8 cellular contexts compared by ENCODE assay signal in the genomic region with DNA sequence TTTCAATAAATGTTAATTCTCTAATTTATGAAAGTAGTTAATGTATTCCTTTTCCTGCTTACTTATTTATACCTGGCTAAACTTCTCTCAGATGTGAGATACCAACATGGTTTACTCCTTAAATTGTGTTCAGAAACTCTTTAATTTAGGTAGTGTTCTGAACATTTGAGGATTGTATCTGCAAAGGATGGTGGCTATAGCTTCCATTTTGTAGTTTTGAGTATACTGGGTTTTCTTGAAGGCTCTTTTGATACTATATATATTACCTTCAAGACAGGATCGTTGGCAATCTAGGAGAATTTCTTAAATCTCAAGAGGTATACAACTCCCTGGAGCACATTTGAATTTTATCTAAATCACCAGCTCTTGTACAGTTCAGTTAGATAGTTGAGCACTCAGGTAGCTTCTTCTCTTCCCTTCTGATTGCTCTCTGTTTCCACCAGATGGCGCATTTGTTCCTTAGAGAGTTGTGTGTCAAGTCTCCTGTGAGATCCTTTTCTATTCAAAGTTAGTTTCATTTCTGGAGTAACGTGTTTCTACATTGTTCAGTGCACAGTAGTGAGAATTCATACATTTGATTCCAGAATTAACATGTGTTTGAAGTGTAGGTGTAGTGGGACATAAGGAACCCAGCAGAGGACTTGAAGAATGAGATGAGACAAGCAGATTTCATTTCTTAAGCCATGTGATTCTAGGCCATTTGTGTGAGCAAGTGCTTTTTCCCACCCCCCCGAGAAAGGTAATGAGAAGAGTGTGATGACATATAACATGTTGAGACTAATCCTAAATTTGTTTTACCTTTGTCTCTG.
DNase-seq lines count a peak whose midpoint lies in the region; ATAC-seq, FAIRE-seq and TF ChIP-seq lines count a peak whose summit lies in the region.
"Not testable (repeated sequence)": the region's sequence is repeated elsewhere in the genome, so short reads cannot be mapped to it uniquely, and the experiment has no call there.

No MANE protein-coding gene starts in this region.

- CTCF ChIA-PET in activated B cell treated with CpG ODN at 0.5 μM for 24 hours (lab: Charles Lee) = interaction anchor here (0.8 to 1.2 kb wide), 6 partner anchors 11 to 854 kb away, joined by 3 to 8 read pairs (median 4); no protein-coding TSS in a partner anchor

- not testable (repeated sequence) for H3K27me3 Mint-ChIP-seq in activated B cell treated with CpG ODN at 0.5 μM for 24 hours; chondrocyte (ENCODE audit: low read depth)

- H3K27ac Mint-ChIP-seq in activated B cell treated with CpG ODN at 0.5 μM for 24 hours (peak overlapping the region; percentile 32), chondrocyte (ENCODE audit: unreplicated experiment) (peak overlapping the region; percentile 91)

- not testable (repeated sequence) for H3K9me3 Mint-ChIP-seq in activated B cell treated with CpG ODN at 0.5 μM for 24 hours; chondrocyte (ENCODE audit: low read depth)

- H3K4me3 Mint-ChIP-seq in activated B cell treated with CpG ODN at 0.5 μM for 24 hours (peak overlapping the region; percentile 12), chondrocyte (ENCODE audit: unreplicated experiment) (peak overlapping the region; percentile 58)

- TF ChIP-seq CTCF in activated B cell treated with CpG ODN at 0.5 μM for 24 hours (IDR thresholded peaks at IDR 0.05) (peak; percentile 48), chondrocyte (IDR thresholded peaks at IDR 0.05) (peak; percentile 82)

- intact Hi-C loops in activated B cell treated with CpG ODN at 0.5 μM for 24 hours (cut with micrococcal nuclease) = loop anchor here (2.0 to 5.0 kb wide), 2 partner anchors 416 to 854 kb away; no protein-coding TSS in a partner anchor

- peak; percentile 74 for FAIRE-seq in HTR-8/SVneo (lab: Jason Lieb, UNC)

- POLR2A ChIA-PET in activated B cell treated with CpG ODN at 0.5 μM for 24 hours (lab: Charles Lee) = not testable (repeated sequence)

- not testable (repeated sequence) for H3K4me1 Mint-ChIP-seq in activated B cell treated with CpG ODN at 0.5 μM for 24 hours
- H3K4me1 Mint-ChIP-seq in chondrocyte (ENCODE audit: low read depth) = peaks cover 12% of the 10 kb centered on the region

- peak; percentile 10 for DNase-seq in DMS153 treated with DMSO at 0.1 percent for 48 hours (lab: John Stamatoyannopoulos, UW; ENCODE audit: unreplicated experiment)
- not testable (repeated sequence) for DNase-seq in HTR-8/SVneo (ENCODE audit: insufficient read length, low spot score); activated B cell treated with CpG ODN at 0.5 μM for 24 hours; chondrocyte (ENCODE audit: low spot score)
- peak; percentile 52 for DNase-seq in NCI-H748 (lab: John Stamatoyannopoulos, UW; ENCODE audit: unreplicated experiment)
- DNase-seq in left kidney (ENCODE audit: low read depth, low spot score) = peak; percentile 16
- DNase-seq in stimulated activated CD8-positive, alpha-beta memory T cell treated with anti-CD3 and anti-CD28 coated beads, Interleukin-4, amount 100 ng/mL, for 24 hours (ENCODE audit: low read depth) = peak; percentile 2

- ATAC-seq in GM21526 (IDR thresholded peaks at IDR 0.05; ENCODE audit: low FRiP score, unreplicated experiment) = peak; percentile 72
- peak; percentile 84 for ATAC-seq in activated B cell treated with CpG ODN at 0.5 μM for 24 hours (ENCODE audit: low read depth)

- H3K36me3 Mint-ChIP-seq in activated B cell treated with CpG ODN at 0.5 μM for 24 hours (ENCODE audit: low read depth) = peaks cover 32% of the 10 kb centered on the region
- not testable (repeated sequence) for H3K36me3 Mint-ChIP-seq in chondrocyte (ENCODE audit: low read depth)
